In genomic region chr15:63686352-63686751, GRCh38 we compare ENCODE assay signal across 19 cellular contexts.
DNase-seq lines count a peak whose midpoint lies in the region; ATAC-seq, FAIRE-seq and TF ChIP-seq lines count a peak whose summit lies in the region.
"Had no signal": no experiment of that assay in that cellular context is flagged by ENCODE, and none has a peak within 500 bp of the region (broad histone marks: within the 10 kb centered on the region; RNA-seq: fewer than 3 reads in every experiment).

No MANE protein-coding gene starts in this region.

- H4K20me1 ChIP-seq in HepG2 (ENCODE audit: insufficient read depth, low read length), result no peaks in the 10 kb centered on the region
- H4K20me1 ChIP-seq in K562 (replicated peaks; ENCODE audit: control insufficient read depth, insufficient read depth, low read length), result no peaks in the 10 kb centered on the region

- H3K9me1 ChIP-seq in K562 (ENCODE audit: control insufficient read depth, insufficient read depth, low read length), result no peaks in the 10 kb centered on the region

- CTCF ChIA-PET in HepG2 (lab: Yijun Ruan, JAX; ENCODE audit: low intra/inter-chr PET ratio, low total read pairs), result no interaction called here
- CTCF ChIA-PET in K562 (lab: Yijun Ruan, JAX; ENCODE audit: low intra/inter-chr PET ratio), result no interaction called here

- BruUV-seq in HepG2 (replicated peaks; lab: Mats Ljungman, UMichigan) (no TSS peak), K562 (replicated peaks; lab: Mats Ljungman, UMichigan) (no TSS peak)

- TF ChIP-seq RAD21 in HepG2 (CRISPR knock-in tag; IDR thresholded peaks at IDR 0.05) (no peak), K562 (CRISPR knock-in tag; conservative IDR thresholded peaks at IDR 0.05 in 1 of 2, IDR thresholded peaks at IDR 0.05 in 1 of 2) (no peak)

- H3K9me3 ChIP-seq in HepG2 (ENCODE audit: low read length) (no peaks in the 10 kb centered on the region), right lobe of liver (no peaks in the 10 kb centered on the region), K562 (replicated peaks; ENCODE audit: control insufficient read depth, insufficient read depth, low read depth, low read length) (no peaks in the 10 kb centered on the region)

- H3K4me1 ChIP-seq in HepG2 (ENCODE audit: insufficient read depth, low read length), result no peaks in the 10 kb centered on the region
- H3K4me1 ChIP-seq in right lobe of liver, result no peaks in the 10 kb centered on the region
- no peaks in the 10 kb centered on the region for H3K4me1 ChIP-seq in K562 (replicated peaks in 1 of 2; ENCODE audit: control insufficient read depth in 2 of 2, insufficient read depth in 2 of 2, low read length in 2 of 2)

- H3K4me2 ChIP-seq in HepG2 (ENCODE audit: low read depth, low read length) (no peak overlapping the region), K562 (ENCODE audit: insufficient read depth, low read length) (no peak overlapping the region)
- H3K4me2 ChIP-seq: GM23338 had no signal

- 94% methylated on average over 4 of the region's 4 CpGs for WGBS in HepG2 (ENCODE audit: low lambda C conversion rate)
- 84% methylated on average over 4 of the region's 4 CpGs for WGBS in right lobe of liver (ENCODE audit: insufficient coverage, low coverage, low lambda C conversion rate, missing lambda C conversion rate)
- 100% methylated on average over 4 of the region's 4 CpGs for WGBS in K562 (ENCODE audit: insufficient coverage, low coverage, missing lambda C conversion rate)

- H3K79me2 ChIP-seq in HepG2 (ENCODE audit: insufficient read depth, low read length) (no peaks in the 10 kb centered on the region), K562 (ENCODE audit: control insufficient read depth, insufficient read depth, low read length) (no peaks in the 10 kb centered on the region)

- no peak overlapping the region for H2AFZ ChIP-seq in HepG2 (ENCODE audit: low read length)
- H2AFZ ChIP-seq in K562 (ENCODE audit: low read depth, low read length), result no peak overlapping the region
- H2AFZ ChIP-seq: GM23338 had no signal

- intact Hi-C loops in HepG2 (cut with micrococcal nuclease; ENCODE audit: unreplicated experiment) (no loop called here), right lobe of liver (cut with DNase I) (no loop called here), K562 (cut with micrococcal nuclease) (no loop called here)

- no peak overlapping the region for H3K27ac ChIP-seq in HepG2 (ENCODE audit: extremely low read length, insufficient read depth, low read length)
- no peak overlapping the region for H3K27ac ChIP-seq in right lobe of liver
- H3K27ac ChIP-seq in K562 (ENCODE audit: extremely low read depth, low read depth, low read length), result no peak overlapping the region
- H3K27ac ChIP-seq in temporal lobe (ENCODE audit: low read depth, low read length), result peak overlapping the region; percentile 9

- no peak for DNase-seq in HepG2 (ENCODE audit: low spot score)
- no peak for DNase-seq in right lobe of liver
- no peak for DNase-seq in K562 (ENCODE audit: extremely low read depth in 1 of 4, low spot score in 3 of 4)
- no peak for DNase-seq in stimulated activated CD4-positive, alpha-beta T cell treated with anti-CD3 and anti-CD28 coated beads, Interleukin-2, amount 100 ng/mL, for 48 hours
- DNase-seq: 8988T; C1 segment of cervical spinal cord; Calu3; CD4-positive, alpha-beta memory T cell; COR-L47; DMS53; DMS79 treated with DMSO at 0.1 percent for 48 hours; GF-D8; H9 had no signal

- H3K9ac ChIP-seq in HepG2 (ENCODE audit: insufficient read depth, low read depth, low read length) (no peak overlapping the region), K562 (ENCODE audit: insufficient read depth in 1 of 2, low read depth in 2 of 2, low read length in 2 of 2) (no peak overlapping the region)

- POLR2A ChIA-PET in HepG2 (lab: Yijun Ruan, JAX) (no interaction called here), K562 (lab: Yijun Ruan, JAX) (interaction anchor here (0.6 kb wide), 1 partner anchor 10 kb away, joined by 3 read pairs; no protein-coding TSS in a partner anchor)

- H3K27me3 ChIP-seq in HepG2 (ENCODE audit: control insufficient read depth in 1 of 2, insufficient read depth in 2 of 2, low read length in 2 of 2) (no peaks in the 10 kb centered on the region), right lobe of liver (no peaks in the 10 kb centered on the region), K562 (ENCODE audit: control insufficient read depth in 2 of 2, insufficient read depth in 2 of 2, low read length in 2 of 2) (no peaks in the 10 kb centered on the region)

- H3K36me3 ChIP-seq in HepG2 (replicated peaks in 1 of 2; ENCODE audit: control insufficient read depth in 1 of 2, insufficient read depth in 2 of 2, low read length in 2 of 2), result peaks cover 2 to 58% of the 10 kb centered on the region in 2 experiments; a peak in 4 of 5 replicates
- H3K36me3 ChIP-seq in right lobe of liver, result peaks cover 7 to 73% (median 26%) of the 10 kb centered on the region in 4 donors
- H3K36me3 ChIP-seq in K562 (ENCODE audit: control insufficient read depth, insufficient read depth, low read length), result peaks cover 90% of the 10 kb centered on the region

- H3K4me3 ChIP-seq in HepG2 (replicated peaks in 1 of 3; ENCODE audit: insufficient read depth in 1 of 3, low read depth in 2 of 3, low read length in 3 of 3), result no peak overlapping the region
- no peak overlapping the region for H3K4me3 ChIP-seq in right lobe of liver
- no peak overlapping the region for H3K4me3 ChIP-seq in K562
- H3K4me3 ChIP-seq: GM23338 had no signal

- FAIRE-seq in HepG2 (lab: Jason Lieb, UNC) (no peak), K562 (lab: Jason Lieb, UNC) (no peak)
- FAIRE-seq: GM12891, GM18507 had no signal

- in situ Hi-C loops in HepG2 (cut with HindIII; ENCODE audit: extremely low pct_ligation_motif_present, low pct_unique_long_range_greater_than_20kb) (no loop called here), K562 (cut with MboI) (no loop called here)

- no peak for TF ChIP-seq CTCF in HepG2 (CRISPR knock-in tag; IDR thresholded peaks at IDR 0.05)
- TF ChIP-seq CTCF in right lobe of liver (IDR thresholded peaks at IDR 0.05), result no peak
- TF ChIP-seq CTCF in K562 (IDR thresholded peaks at IDR 0.05 in 2 of 3, conservative IDR thresholded peaks at IDR 0.05 in 1 of 3; ENCODE audit: insufficient read depth in 2 of 3, low read depth in 1 of 3, low read length in 3 of 3), result no peak

- no peak for ATAC-seq in HepG2
- ATAC-seq in right lobe of liver, result no peak
- ATAC-seq in K562, result no peak
- ATAC-seq in HG03571 (IDR thresholded peaks at IDR 0.05; ENCODE audit: unreplicated experiment), result no peak
- ATAC-seq: GM23338, HCT116 had no signal

- TF ChIP-seq POLR2A in HepG2 (IDR thresholded peaks at IDR 0.05; ENCODE audit: insufficient read depth in 1 of 2, low read depth in 2 of 2, low read length in 2 of 2), result no peak
- no peak for TF ChIP-seq POLR2A in right lobe of liver (IDR thresholded peaks at IDR 0.05)
- TF ChIP-seq POLR2A in K562 (conservative IDR thresholded peaks at IDR 0.05), result no peak

- no peak for TF ChIP-seq EP300 in HepG2 (IDR thresholded peaks at IDR 0.05; ENCODE audit: low read depth in 2 of 2, low read length in 2 of 2)
- no peak for TF ChIP-seq EP300 in HepG2 (CRISPR knock-in tag; IDR thresholded peaks at IDR 0.05; ENCODE audit: borderline replicate concordance)
- TF ChIP-seq EP300 in K562 (IDR thresholded peaks at IDR 0.05; ENCODE audit: low read length), result no peak

TF ChIP-seq in HepG2, 621 proteins besides CTCF, POLR2A, EP300 and RAD21:
- TF ChIP-seq SP2 (CRISPR knock-in tag; IDR thresholded peaks at IDR 0.05), result no peak
- no peak for TF ChIP-seq ZNF367 (CRISPR knock-in tag; IDR thresholded peaks at IDR 0.05; ENCODE audit: borderline replicate concordance)
- TF ChIP-seq MAFK (conservative IDR thresholded peaks at IDR 0.05 in 1 of 2, IDR thresholded peaks at IDR 0.05 in 1 of 2; ENCODE audit: low read length in 2 of 2), result peak; percentile 58 to 67; a peak in 3 of 4 replicates
- peak; percentile 52 for TF ChIP-seq MAFF (IDR thresholded peaks at IDR 0.05; ENCODE audit: low read depth, low read length)
- TF ChIP-seq MBD4 (IDR thresholded peaks at IDR 0.05; ENCODE audit: borderline replicate concordance, low read length), result no peak

TF ChIP-seq in K562, 482 proteins besides CTCF, POLR2A, EP300 and RAD21 (continues in another document):
- no peak for TF ChIP-seq SIN3A (IDR thresholded peaks at IDR 0.05; ENCODE audit: borderline replicate concordance in 2 of 2, control insufficient read depth in 1 of 2, low read depth in 2 of 2, low read length in 2 of 2)
- TF ChIP-seq POLR3A (IDR thresholded peaks at IDR 0.05; ENCODE audit: borderline replicate concordance, extremely low read depth, insufficient read depth, insufficient read length), result no peak
- no peak for TF ChIP-seq ARNT (IDR thresholded peaks at IDR 0.05)
- TF ChIP-seq, protein P1, sequence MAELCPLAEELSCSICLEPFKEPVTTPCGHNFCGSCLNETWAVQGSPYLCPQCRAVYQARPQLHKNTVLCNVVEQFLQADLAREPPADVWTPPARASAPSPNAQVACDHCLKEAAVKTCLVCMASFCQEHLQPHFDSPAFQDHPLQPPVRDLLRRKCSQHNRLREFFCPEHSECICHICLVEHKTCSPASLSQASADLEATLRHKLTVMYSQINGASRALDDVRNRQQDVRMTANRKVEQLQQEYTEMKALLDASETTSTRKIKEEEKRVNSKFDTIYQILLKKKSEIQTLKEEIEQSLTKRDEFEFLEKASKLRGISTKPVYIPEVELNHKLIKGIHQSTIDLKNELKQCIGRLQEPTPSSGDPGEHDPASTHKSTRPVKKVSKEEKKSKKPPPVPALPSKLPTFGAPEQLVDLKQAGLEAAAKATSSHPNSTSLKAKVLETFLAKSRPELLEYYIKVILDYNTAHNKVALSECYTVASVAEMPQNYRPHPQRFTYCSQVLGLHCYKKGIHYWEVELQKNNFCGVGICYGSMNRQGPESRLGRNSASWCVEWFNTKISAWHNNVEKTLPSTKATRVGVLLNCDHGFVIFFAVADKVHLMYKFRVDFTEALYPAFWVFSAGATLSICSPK (IDR thresholded peaks at IDR 0.05; ENCODE audit: borderline replicate concordance), result no peak
- no peak for TF ChIP-seq ZNF347 (CRISPR knock-in tag; IDR thresholded peaks at IDR 0.05; ENCODE audit: low read depth)
- TF ChIP-seq PCBP1 (IDR thresholded peaks at IDR 0.05; ENCODE audit: low read depth, low read length, poor library complexity, severe bottlenecking), result no peak
- no peak for TF ChIP-seq ATF7 (IDR thresholded peaks at IDR 0.05)
- no peak for TF ChIP-seq IRF1 (CRISPR knock-in tag; IDR thresholded peaks at IDR 0.05; ENCODE audit: borderline replicate concordance)
- TF ChIP-seq ZNF316 (IDR thresholded peaks at IDR 0.05), result peak; percentile 55; the same call in 1 of the 2 replicates

Comparison
In these comparisons a context has a peak if more than half of its experiments do, and no peak if none do; other contexts are left out.
1. Of the 241 proteins assayed by ChIP-seq in both HepG2 and K562: peak only in HepG2: MAFK; only in K562: none; in both: MAFF; in neither: 239.